ENCODE assay signal across 8 cellular contexts in the genomic region with DNA sequence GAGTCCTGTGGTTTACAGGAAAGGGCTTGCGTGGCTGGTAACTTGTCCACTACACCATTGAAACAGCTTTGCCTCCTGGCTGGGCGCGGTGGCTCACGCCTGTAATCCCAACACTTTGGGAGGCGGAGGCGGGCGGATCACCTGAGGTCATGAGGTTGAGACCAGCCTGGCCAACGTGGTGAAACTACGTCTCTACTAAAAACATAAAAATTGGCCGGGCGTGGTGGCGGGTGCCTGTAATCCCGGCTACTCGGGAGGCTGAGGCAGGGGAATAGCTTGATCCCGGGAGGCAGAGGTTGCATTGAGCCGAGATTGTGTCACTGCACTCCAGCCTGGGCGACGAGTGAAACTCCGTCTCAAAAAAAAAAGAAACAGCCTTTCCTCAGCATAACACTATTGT. TPM values are rescaled to one million over a fixed set of nuclear protein-coding genes. Genes with fewer than 3 reads are reported as not detected.
DNase-seq lines count a peak whose midpoint lies in the region; ATAC-seq, FAIRE-seq and TF ChIP-seq lines count a peak whose summit lies in the region.
"Not testable (repeated sequence)": the region's sequence is repeated elsewhere in the genome, so short reads cannot be mapped to it uniquely, and the experiment has no call there.

No MANE protein-coding gene starts in this region.

- peaks cover under 1 to 52% (median 16%) of the 10 kb centered on the region in 3 donors for H3K36me3 Mint-ChIP-seq in CD8-positive, alpha-beta memory T cell
- H3K36me3 Mint-ChIP-seq in activated CD4-positive, alpha-beta T cell treated with anti-CD3 and anti-CD28 coated beads, Interleukin-2, amount 10 ng/mL, durations not matched to agents 24 days and 14 days (ENCODE audit: low read depth) = peaks cover 42% of the 10 kb centered on the region
- peaks cover 42% of the 10 kb centered on the region for H3K36me3 Mint-ChIP-seq in activated naive CD8-positive, alpha-beta T cell treated with anti-CD3 and anti-CD28 coated beads, Interleukin-2, amount 50 U/mL, for 24 hours (ENCODE audit: low read depth)

- H4K20me1 ChIP-seq in MM.1S (ENCODE audit: insufficient read depth, low read length); H1 (replicated peaks in 1 of 2; ENCODE audit: control insufficient read depth in 1 of 2, insufficient read depth in 2 of 2, low read length in 2 of 2): not testable (repeated sequence)
- H4K20me1 ChIP-seq in HepG2 (ENCODE audit: insufficient read depth, low read length) = peaks cover 11% of the 10 kb centered on the region

- TF ChIP-seq RAD21 in H1 (IDR thresholded peaks at IDR 0.05 in 1 of 2, conservative IDR thresholded peaks at IDR 0.05 in 1 of 2; ENCODE audit: low read depth in 2 of 2, low read length in 2 of 2); HepG2 (CRISPR knock-in tag; IDR thresholded peaks at IDR 0.05): not testable (repeated sequence)

- H2BK20ac ChIP-seq in H1 (ENCODE audit: low read length) = not testable (repeated sequence)

- H3K4me3 Mint-ChIP-seq in CD8-positive, alpha-beta memory T cell = peak overlapping the region in 3 of 7 donors; percentile 19 to 69 (median 49)
- peak overlapping the region; percentile 96 for H3K4me3 Mint-ChIP-seq in activated CD4-positive, alpha-beta T cell treated with anti-CD3 and anti-CD28 coated beads, Interleukin-2, amount 10 ng/mL, durations not matched to agents 24 days and 14 days
- H3K4me3 Mint-ChIP-seq in activated naive CD8-positive, alpha-beta T cell treated with anti-CD3 and anti-CD28 coated beads, Interleukin-2, amount 50 U/mL, for 24 hours = peak overlapping the region; percentile 89

- intact Hi-C loops in activated CD4-positive, alpha-beta T cell treated with anti-CD3 and anti-CD28 coated beads, Interleukin-2, amount 10 ng/mL, durations not matched to agents 24 days and 14 days (cut with micrococcal nuclease) = loop anchor here (5.0 to 10.0 kb wide), 2 partner anchors 207 to 224 kb away; partner anchors contain the start of gene RUBCN
- intact Hi-C loops in HepG2 (cut with micrococcal nuclease; ENCODE audit: unreplicated experiment); psoas muscle (cut with DNase I); transverse colon (cut with DNase I; ENCODE audit: low total_unique reads): not testable (repeated sequence)

- DNase-seq in CD8-positive, alpha-beta memory T cell; MM.1S; activated CD4-positive, alpha-beta T cell treated with anti-CD3 and anti-CD28 coated beads, Interleukin-2, amount 10 ng/mL, durations not matched to agents 24 days and 14 days; activated naive CD8-positive, alpha-beta T cell treated with anti-CD3 and anti-CD28 coated beads, Interleukin-2, amount 50 U/mL, for 24 hours; H1 (ENCODE audit: low read depth in 1 of 2, low spot score in 2 of 2); HepG2 (ENCODE audit: low spot score); psoas muscle; transverse colon: not testable (repeated sequence)

- H3K9me2 ChIP-seq in MM.1S (replicated peaks; ENCODE audit: insufficient read depth, low read length) = not testable (repeated sequence)

- not testable (repeated sequence) for H3K9me3 ChIP-seq in CD8-positive, alpha-beta memory T cell (ENCODE audit: low read length); MM.1S (replicated peaks; ENCODE audit: insufficient read depth, low read length); H1 (ENCODE audit: insufficient read depth in 2 of 2, low read depth in 1 of 2, low read length in 1 of 2); HepG2 (ENCODE audit: low read length); psoas muscle; transverse colon

- not testable (repeated sequence) for H3K14ac ChIP-seq in H1 (ENCODE audit: insufficient read length)

- TF ChIP-seq CTCF in MM.1S (IDR thresholded peaks at IDR 0.05; ENCODE audit: low read length); H1 (IDR thresholded peaks at IDR 0.05; ENCODE audit: control extremely low read depth in 1 of 3, insufficient read depth in 1 of 3, low read depth in 1 of 3, low read length in 3 of 3); HepG2 (CRISPR knock-in tag; IDR thresholded peaks at IDR 0.05); psoas muscle (IDR thresholded peaks at IDR 0.05); transverse colon (IDR thresholded peaks at IDR 0.05): not testable (repeated sequence)

- H3K56ac ChIP-seq in H1 (replicated peaks; ENCODE audit: insufficient read length, low read depth, low read length) = not testable (repeated sequence)

- not testable (repeated sequence) for H3K79me1 ChIP-seq in H1 (ENCODE audit: low read depth, low read length)

- not testable (repeated sequence) for H2BK15ac ChIP-seq in H1 (ENCODE audit: low read length)

- H2BK12ac ChIP-seq in H1 (ENCODE audit: low read depth, low read length) = not testable (repeated sequence)

- not testable (repeated sequence) for H3K23ac ChIP-seq in H1 (ENCODE audit: insufficient read length)

- H3K27me3 ChIP-seq in CD8-positive, alpha-beta memory T cell (ENCODE audit: insufficient read depth, low read length, poor library complexity, severe bottlenecking); MM.1S (replicated peaks; ENCODE audit: insufficient read depth, low read length); H1 (replicated peaks in 1 of 4; ENCODE audit: control insufficient read depth in 3 of 4, extremely low read depth in 1 of 4, insufficient read depth in 3 of 4, low read length in 3 of 4); HepG2 (ENCODE audit: control insufficient read depth in 1 of 2, insufficient read depth in 2 of 2, low read length in 2 of 2); psoas muscle (ENCODE audit: insufficient read depth in 3 of 3, low read length in 2 of 3); transverse colon: not testable (repeated sequence)

- peaks cover 55% of the 10 kb centered on the region for H3F3A ChIP-seq in MM.1S (ENCODE audit: insufficient read depth, low read length)

- H3K79me2 ChIP-seq in MM.1S (ENCODE audit: low read length) = peaks cover 12% of the 10 kb centered on the region
- H3K79me2 ChIP-seq in H1 (ENCODE audit: control insufficient read depth in 1 of 2, insufficient read depth in 2 of 2, low read length in 2 of 2); HepG2 (ENCODE audit: insufficient read depth, low read length): not testable (repeated sequence)

- not testable (repeated sequence) for H3K9ac ChIP-seq in MM.1S (ENCODE audit: low read length); H1 (replicated peaks in 1 of 4; ENCODE audit: extremely low read depth in 1 of 4, low read depth in 3 of 4, low read length in 3 of 4); HepG2 (ENCODE audit: insufficient read depth, low read depth, low read length)

- H3K18ac ChIP-seq in H1 (ENCODE audit: extremely low read depth, low read length) = not testable (repeated sequence)

- WGBS in H1 (ENCODE audit: extremely low coverage in 1 of 2, insufficient coverage in 1 of 2, insufficient read length in 1 of 2, insufficient replicate concordance in 2 of 2, low coverage in 1 of 2, low lambda C conversion rate in 2 of 2, missing lambda C conversion rate in 1 of 2), 2 experiments = 93% methylated on average over 19 of the region's 19 CpGs; no CpG with 5 or more reads in 1 of the 2 experiments
- WGBS in HepG2 (ENCODE audit: low lambda C conversion rate) = 95% methylated on average over 19 of the region's 19 CpGs
- WGBS in psoas muscle, 3 donors = 89 to 92% (median 90%) methylated on average over 19 of the region's 19 CpGs
- 94% methylated on average over 19 of the region's 19 CpGs; no CpG with 5 or more reads in 1 of the 2 donors for WGBS in transverse colon (ENCODE audit: low coverage in 1 of 2), 2 donors

- not testable (repeated sequence) for H2AK5ac ChIP-seq in H1 (ENCODE audit: low read depth, low read length)

- H3K27ac Mint-ChIP-seq in CD8-positive, alpha-beta memory T cell = peak overlapping the region in 5 of 8 donors; percentile 51 to 94 (median 91)
- peak overlapping the region; percentile 79 for H3K27ac Mint-ChIP-seq in activated CD4-positive, alpha-beta T cell treated with anti-CD3 and anti-CD28 coated beads, Interleukin-2, amount 10 ng/mL, durations not matched to agents 24 days and 14 days
- peak overlapping the region; percentile 43 for H3K27ac Mint-ChIP-seq in activated naive CD8-positive, alpha-beta T cell treated with anti-CD3 and anti-CD28 coated beads, Interleukin-2, amount 50 U/mL, for 24 hours

- CTCF ChIA-PET in CD8-positive, alpha-beta memory T cell (lab: Charles Lee); HepG2 (lab: Yijun Ruan, JAX; ENCODE audit: low intra/inter-chr PET ratio, low total read pairs): not testable (repeated sequence)
- CTCF ChIA-PET in H1 (lab: Charles Lee; ENCODE audit: partially characterized antibody) = interaction anchor here (0.6 to 1.2 kb wide), 3 partner anchors 8 to 97 kb away, joined by 3 to 6 read pairs (median 4); no protein-coding TSS in a partner anchor

- H3K9me3 Mint-ChIP-seq in CD8-positive, alpha-beta memory T cell; activated CD4-positive, alpha-beta T cell treated with anti-CD3 and anti-CD28 coated beads, Interleukin-2, amount 10 ng/mL, durations not matched to agents 24 days and 14 days; activated naive CD8-positive, alpha-beta T cell treated with anti-CD3 and anti-CD28 coated beads, Interleukin-2, amount 50 U/mL, for 24 hours: not testable (repeated sequence)

- H2AFZ ChIP-seq in MM.1S (ENCODE audit: low read length); H1 (ENCODE audit: low read length); HepG2 (ENCODE audit: low read length): not testable (repeated sequence)

- not testable (repeated sequence) for H4K91ac ChIP-seq in H1 (replicated peaks; ENCODE audit: insufficient read length, low read length)

- H3K4me2 ChIP-seq in MM.1S (ENCODE audit: low read depth, low read length) (peak overlapping the region; percentile 83; the same call in 1 of the 2 replicates), H1 (ENCODE audit: insufficient read depth in 1 of 2, low read depth in 2 of 2, low read length in 2 of 2) (peak overlapping the region; percentile 98 to 100; a peak in 2 of 4 replicates), HepG2 (ENCODE audit: low read depth, low read length) (peak overlapping the region; percentile 91)

- H4K8ac ChIP-seq in H1 (ENCODE audit: extremely low read depth, insufficient read depth, low read length) = not testable (repeated sequence)

- not testable (repeated sequence) for ATAC-seq in activated naive CD8-positive, alpha-beta T cell treated with anti-CD3 and anti-CD28 coated beads, Interleukin-2, amount 50 U/mL, for 24 hours; HepG2; psoas muscle

- not testable (repeated sequence) for H3K4ac ChIP-seq in H1 (replicated peaks; ENCODE audit: insufficient read length, low read depth, low read length)

- TF ChIP-seq EP300 in H1 (IDR thresholded peaks at IDR 0.05; ENCODE audit: borderline replicate concordance in 1 of 2, low read depth in 2 of 2, low read length in 2 of 2); HepG2 (IDR thresholded peaks at IDR 0.05; ENCODE audit: low read depth in 2 of 2, low read length in 2 of 2); HepG2 (CRISPR knock-in tag; IDR thresholded peaks at IDR 0.05; ENCODE audit: borderline replicate concordance); transverse colon (IDR thresholded peaks at IDR 0.05; ENCODE audit: low read depth): not testable (repeated sequence)

- not testable (repeated sequence) for BruUV-seq in HepG2 (replicated peaks; lab: Mats Ljungman, UMichigan)

- in situ Hi-C loops in HepG2 (cut with HindIII; ENCODE audit: extremely low pct_ligation_motif_present, low pct_unique_long_range_greater_than_20kb); transverse colon (cut with MboI; ENCODE audit: low pct_ligation_motif_present in 1 of 4, low pct_unique_long_range_greater_than_20kb in 1 of 4, low sequenced_read_pairs in 3 of 4): not testable (repeated sequence)

- H3K23me2 ChIP-seq in H1 (ENCODE audit: low read depth, low read length) = not testable (repeated sequence)

- peaks cover 29% of the 10 kb centered on the region for H3K36me3 ChIP-seq in CD8-positive, alpha-beta memory T cell (ENCODE audit: insufficient read depth, low read length)
- peaks cover 20% of the 10 kb centered on the region for H3K36me3 ChIP-seq in MM.1S (replicated peaks; ENCODE audit: insufficient read depth, low read length)
- peaks cover 14 to 28% (median 23%) of the 10 kb centered on the region in 4 experiments for H3K36me3 ChIP-seq in H1 (ENCODE audit: control insufficient read depth in 2 of 4, insufficient read depth in 4 of 4, low read length in 3 of 4)
- H3K36me3 ChIP-seq in HepG2 (replicated peaks in 1 of 2; ENCODE audit: control insufficient read depth in 1 of 2, insufficient read depth in 2 of 2, low read length in 2 of 2) = peaks cover 5 to 28% of the 10 kb centered on the region in 2 experiments
- H3K36me3 ChIP-seq in psoas muscle (ENCODE audit: insufficient read depth in 1 of 2, low read depth in 1 of 2) = peaks cover 7 to 34% of the 10 kb centered on the region in 2 donors
- peaks cover 0 to 24% (median 11%) of the 10 kb centered on the region in 4 donors for H3K36me3 ChIP-seq in transverse colon

- TF ChIP-seq POLR2A in H1 (IDR thresholded peaks at IDR 0.05; ENCODE audit: control extremely low read depth in 1 of 2, low read depth in 2 of 2, low read length in 2 of 2); HepG2 (IDR thresholded peaks at IDR 0.05; ENCODE audit: insufficient read depth in 1 of 2, low read depth in 2 of 2, low read length in 2 of 2); transverse colon (IDR thresholded peaks at IDR 0.05): not testable (repeated sequence)

- H3K27ac ChIP-seq in CD8-positive, alpha-beta memory T cell (ENCODE audit: low read depth, low read length) = peak overlapping the region; percentile 74
- not testable (repeated sequence) for H3K27ac ChIP-seq in MM.1S (ENCODE audit: low read length); H1 (ENCODE audit: low read depth, low read length); HepG2 (ENCODE audit: extremely low read length, insufficient read depth, low read length)
- H3K27ac ChIP-seq in psoas muscle (peak overlapping the region; percentile 81), transverse colon (peak overlapping the region; percentile 79 to 88 (median 84))

- H2BK120ac ChIP-seq in H1 (replicated peaks; ENCODE audit: low read depth, low read length) = not testable (repeated sequence)

- H4K5ac ChIP-seq in H1 (ENCODE audit: insufficient read length, low read depth, low read length) = not testable (repeated sequence)

- FAIRE-seq in H1 (lab: Jason Lieb, UNC); HepG2 (lab: Jason Lieb, UNC): not testable (repeated sequence)

- H2BK5ac ChIP-seq in H1 (ENCODE audit: low read depth, low read length) = not testable (repeated sequence)

- peak overlapping the region; percentile 0 for H3K4me3 ChIP-seq in CD8-positive, alpha-beta memory T cell (ENCODE audit: low read length)
- H3K4me3 ChIP-seq in MM.1S (ENCODE audit: low read length); HepG2 (replicated peaks in 1 of 3; ENCODE audit: insufficient read depth in 1 of 3, low read depth in 2 of 3, low read length in 3 of 3); transverse colon: not testable (repeated sequence)
- peak overlapping the region in 1 of 4 experiments; percentile 79; a peak in 1 of 8 replicates for H3K4me3 ChIP-seq in H1 (ENCODE audit: extremely low read depth in 1 of 4, insufficient read depth in 2 of 4, low read depth in 3 of 4, low read length in 4 of 4)
- peak overlapping the region; percentile 84 for H3K4me3 ChIP-seq in psoas muscle

- peaks cover 55 to 75% (median 68%) of the 10 kb centered on the region in 3 donors for H3K4me1 Mint-ChIP-seq in CD8-positive, alpha-beta memory T cell
- H3K4me1 Mint-ChIP-seq in activated CD4-positive, alpha-beta T cell treated with anti-CD3 and anti-CD28 coated beads, Interleukin-2, amount 10 ng/mL, durations not matched to agents 24 days and 14 days = peaks cover 45% of the 10 kb centered on the region
- H3K4me1 Mint-ChIP-seq in activated naive CD8-positive, alpha-beta T cell treated with anti-CD3 and anti-CD28 coated beads, Interleukin-2, amount 50 U/mL, for 24 hours = peaks cover 68% of the 10 kb centered on the region

- POLR2A ChIA-PET in CD8-positive, alpha-beta memory T cell (lab: Charles Lee) = interaction anchor here (0.7 to 1.8 kb wide), 3 partner anchors 8 to 16 kb away, joined by 3 to 13 read pairs (median 4); partner anchors contain the start of gene RPL35A
- POLR2A ChIA-PET in H1 (lab: Charles Lee; ENCODE audit: partially characterized antibody) = interaction anchor here (0.7 to 7.6 kb wide), 6 partner anchors 8 to 168 kb away, joined by 3 to 69 read pairs (median 4); partner anchors contain the start of genes LRCH3 and RPL35A
- POLR2A ChIA-PET in HepG2 (lab: Yijun Ruan, JAX) = interaction anchor here (1.5 kb wide), 1 partner anchor 9 kb away, joined by 7 read pairs; the partner anchor contains the start of gene RPL35A

- H3K27me3 Mint-ChIP-seq in CD8-positive, alpha-beta memory T cell; activated CD4-positive, alpha-beta T cell treated with anti-CD3 and anti-CD28 coated beads, Interleukin-2, amount 10 ng/mL, durations not matched to agents 24 days and 14 days; activated naive CD8-positive, alpha-beta T cell treated with anti-CD3 and anti-CD28 coated beads, Interleukin-2, amount 50 U/mL, for 24 hours: not testable (repeated sequence)

- H3K4me1 ChIP-seq in CD8-positive, alpha-beta memory T cell (ENCODE audit: insufficient read depth, low read length) = peaks cover 41% of the 10 kb centered on the region
- H3K4me1 ChIP-seq in MM.1S (ENCODE audit: low read length) = peaks cover 16% of the 10 kb centered on the region
- H3K4me1 ChIP-seq in H1 (replicated peaks in 1 of 4; ENCODE audit: control insufficient read depth in 3 of 4, insufficient read depth in 4 of 4, low read length in 3 of 4) = not testable (repeated sequence)
- peaks cover 57% of the 10 kb centered on the region for H3K4me1 ChIP-seq in HepG2 (ENCODE audit: insufficient read depth, low read length)
- H3K4me1 ChIP-seq in psoas muscle = peaks cover 19% of the 10 kb centered on the region
- peaks cover 6 to 30% (median 18%) of the 10 kb centered on the region in 4 donors for H3K4me1 ChIP-seq in transverse colon

RNA-seq across cellular contexts. Expression of gene LMLN, which starts 1.2 kb away (rescaled TPM):
- total RNA-seq in CD8-positive, alpha-beta memory T cell = 1 to 10 TPM; 7.3 to 7.4 TPM
- 2.4 TPM for polyA plus RNA-seq in CD8-positive, alpha-beta memory T cell
- 5.5 and 5.9 TPM in 2 replicates for total RNA-seq in activated CD4-positive, alpha-beta T cell treated with anti-CD3 and anti-CD28 coated beads, Interleukin-2, amount 10 ng/mL, durations not matched to agents 24 days and 14 days
- total RNA-seq in H1 (2021; fragmentation: NEBNext Ultra II Directional; extraction: Animal tissue kit (Norgen Biotek cat#: 25700)) = 4.7 and 5.0 TPM in 2 replicates
- polyA plus RNA-seq in H1 (2011; rRNA removed) (3.0 and 3.9 TPM in 2 replicates), HepG2 (2011; rRNA removed) (1.6 and 1.8 TPM in 2 replicates), psoas muscle (1 to 10 TPM; 1.5 to 8.3 (median 2.6) TPM)
- polyA plus RNA-seq in H1 (2011; cell fraction: cytosol; rRNA removed) = 3.7 TPM
- polyA plus RNA-seq in H1 (2011; cell fraction: nucleus; rRNA removed) = 5.5 TPM
- polyA plus RNA-seq in H1 (2012, experiment 1 of 2) = 2.5 to 4.5 TPM (median 2.7 TPM) in 4 replicates
- 0.14 TPM for polyA plus RNA-seq in H1 (2012, experiment 2 of 2)
- polyA plus RNA-seq in H1 (2013, experiment 1 of 2) = 4.5 TPM
- polyA plus RNA-seq in H1 (2013, experiment 2 of 2) = 4.3 TPM
- 4.9 and 8.3 TPM in 2 replicates for polyA minus RNA-seq in H1 (2011; rRNA and poly(A)+ RNA removed)
- 3.2 TPM for polyA minus RNA-seq in H1 (2011; cell fraction: cytosol; rRNA and poly(A)+ RNA removed)
- 11.7 TPM for polyA minus RNA-seq in H1 (2011; cell fraction: nucleus; rRNA and poly(A)+ RNA removed)
- total RNA-seq in HepG2 (2016; rRNA removed; fragmentation: Illumina TruSeq; extraction: Trizol) (1.1 and 1.2 TPM in 2 replicates), psoas muscle (1 to 10 TPM; 2.9 to 7.5 (median 5.0) TPM), transverse colon (10 to 100 TPM in 1 of 4 donors, 1 to 10 TPM in 2, under 1 TPM in 1; 1.00 to 11.2 (median 6.4) TPM)
- 1.1 and 1.4 TPM in 2 replicates for total RNA-seq in HepG2 (2016; cell fraction: cytosol; rRNA removed; fragmentation: Illumina TruSeq; extraction: Trizol; ENCODE audit: low read depth)
- total RNA-seq in HepG2 (2016; cell fraction: insoluble cytoplasmic fraction; rRNA removed; fragmentation: Illumina TruSeq; extraction: Trizol) = 1.4 and 1.7 TPM in 2 replicates
- 0.76 and 1.5 TPM in 2 replicates for total RNA-seq in HepG2 (2016; cell fraction: membrane; rRNA removed; fragmentation: Illumina TruSeq; extraction: Trizol)
- total RNA-seq in HepG2 (2016; cell fraction: nucleus; rRNA removed; fragmentation: Illumina TruSeq; extraction: Trizol) = 2.3 and 3.3 TPM in 2 replicates
- 1.2 TPM in 2 replicates for polyA plus RNA-seq in HepG2 (2011; cell fraction: cytosol; rRNA removed)
- 1.4 and 1.7 TPM in 2 replicates for polyA plus RNA-seq in HepG2 (2011; cell fraction: nucleus; rRNA removed)
- 0.71 and 1.1 TPM in 2 replicates for polyA plus RNA-seq in HepG2 (2012)
- polyA plus RNA-seq in HepG2 (2016; cell fraction: cytosol; fragmentation: Illumina TruSeq; extraction: Trizol; ENCODE audit: low read depth) = 0.15 TPM in 1 of 2 replicates, not detected in the other
- polyA plus RNA-seq in HepG2 (2016; cell fraction: insoluble cytoplasmic fraction; fragmentation: Illumina TruSeq; extraction: Trizol; ENCODE audit: low read depth) = 0.75 and 0.84 TPM in 2 replicates
- 0.14 and 0.26 TPM in 2 replicates for polyA plus RNA-seq in HepG2 (2016; cell fraction: membrane; fragmentation: Illumina TruSeq; extraction: Trizol; ENCODE audit: low read depth)
- 1.8 and 2.3 TPM in 2 replicates for polyA plus RNA-seq in HepG2 (2016; cell fraction: nucleus; fragmentation: Illumina TruSeq; extraction: Trizol; ENCODE audit: insufficient read depth, low read depth)
- 5.8 and 6.4 TPM in 2 replicates for polyA minus RNA-seq in HepG2 (2011; rRNA and poly(A)+ RNA removed; ENCODE audit: low replicate concordance)
- polyA minus RNA-seq in HepG2 (2011; cell fraction: cytosol; rRNA and poly(A)+ RNA removed) = 1.8 and 2.3 TPM in 2 replicates
- polyA minus RNA-seq in HepG2 (2011; cell fraction: nucleus; rRNA and poly(A)+ RNA removed) = 4.4 and 5.5 TPM in 2 replicates

RNA-seq across cellular contexts. Expression of gene RPL35A, which starts 8.9 kb away (rescaled TPM):
- total RNA-seq in CD8-positive, alpha-beta memory T cell = 1,000 to 10,000 TPM; 1,301 to 1,320 TPM
- polyA plus RNA-seq in CD8-positive, alpha-beta memory T cell = 1,628 TPM
- total RNA-seq in activated CD4-positive, alpha-beta T cell treated with anti-CD3 and anti-CD28 coated beads, Interleukin-2, amount 10 ng/mL, durations not matched to agents 24 days and 14 days = 1,350 and 1,372 TPM in 2 replicates
- total RNA-seq in H1 (2021; fragmentation: NEBNext Ultra II Directional; extraction: Animal tissue kit (Norgen Biotek cat#: 25700)) = 1,393 and 1,439 TPM in 2 replicates
- 377 and 695 TPM in 2 replicates for polyA plus RNA-seq in H1 (2011; rRNA removed)
- polyA plus RNA-seq in H1 (2011; cell fraction: cytosol; rRNA removed) = 851 TPM
- 253 TPM for polyA plus RNA-seq in H1 (2011; cell fraction: nucleus; rRNA removed)
- 2,271 to 3,969 TPM (median 2,398 TPM) in 4 replicates for polyA plus RNA-seq in H1 (2012, experiment 1 of 2)
- polyA plus RNA-seq in H1 (2012, experiment 2 of 2) = 6,337 TPM
- 3,875 TPM for polyA plus RNA-seq in H1 (2013, experiment 1 of 2)
- polyA plus RNA-seq in H1 (2013, experiment 2 of 2) = 3,762 TPM
- 145 and 208 TPM in 2 replicates for polyA minus RNA-seq in H1 (2011; rRNA and poly(A)+ RNA removed)
- 204 TPM for polyA minus RNA-seq in H1 (2011; cell fraction: cytosol; rRNA and poly(A)+ RNA removed)
- polyA minus RNA-seq in H1 (2011; cell fraction: nucleus; rRNA and poly(A)+ RNA removed) = 176 TPM
- total RNA-seq in HepG2 (2016; rRNA removed; fragmentation: Illumina TruSeq; extraction: Trizol) = 1,582 and 1,828 TPM in 2 replicates
- total RNA-seq in HepG2 (2016; cell fraction: cytosol; rRNA removed; fragmentation: Illumina TruSeq; extraction: Trizol; ENCODE audit: low read depth) = 1,696 and 1,837 TPM in 2 replicates
- total RNA-seq in HepG2 (2016; cell fraction: insoluble cytoplasmic fraction; rRNA removed; fragmentation: Illumina TruSeq; extraction: Trizol) = 1,614 and 1,854 TPM in 2 replicates
- total RNA-seq in HepG2 (2016; cell fraction: membrane; rRNA removed; fragmentation: Illumina TruSeq; extraction: Trizol) = 2,885 and 2,896 TPM in 2 replicates
- total RNA-seq in HepG2 (2016; cell fraction: nucleus; rRNA removed; fragmentation: Illumina TruSeq; extraction: Trizol) = 536 and 570 TPM in 2 replicates
- polyA plus RNA-seq in HepG2 (2011; rRNA removed) = 821 and 1,001 TPM in 2 replicates
- polyA plus RNA-seq in HepG2 (2011; cell fraction: cytosol; rRNA removed) = 439 and 690 TPM in 2 replicates
- 155 and 199 TPM in 2 replicates for polyA plus RNA-seq in HepG2 (2011; cell fraction: nucleus; rRNA removed)
- 2,415 and 2,431 TPM in 2 replicates for polyA plus RNA-seq in HepG2 (2012)
- 1,871 and 1,975 TPM in 2 replicates for polyA plus RNA-seq in HepG2 (2016; cell fraction: cytosol; fragmentation: Illumina TruSeq; extraction: Trizol; ENCODE audit: low read depth)
- polyA plus RNA-seq in HepG2 (2016; cell fraction: insoluble cytoplasmic fraction; fragmentation: Illumina TruSeq; extraction: Trizol; ENCODE audit: low read depth) = 1,486 and 1,548 TPM in 2 replicates
- 2,231 and 2,379 TPM in 2 replicates for polyA plus RNA-seq in HepG2 (2016; cell fraction: membrane; fragmentation: Illumina TruSeq; extraction: Trizol; ENCODE audit: low read depth)
- 898 and 917 TPM in 2 replicates for polyA plus RNA-seq in HepG2 (2016; cell fraction: nucleus; fragmentation: Illumina TruSeq; extraction: Trizol; ENCODE audit: insufficient read depth, low read depth)
- polyA minus RNA-seq in HepG2 (2011; rRNA and poly(A)+ RNA removed; ENCODE audit: low replicate concordance) = 39.0 and 111 TPM in 2 replicates
- 190 and 222 TPM in 2 replicates for polyA minus RNA-seq in HepG2 (2011; cell fraction: cytosol; rRNA and poly(A)+ RNA removed)
- 95.4 and 108 TPM in 2 replicates for polyA minus RNA-seq in HepG2 (2011; cell fraction: nucleus; rRNA and poly(A)+ RNA removed)
- total RNA-seq in psoas muscle = 100 to 1,000 TPM; 467 to 703 (median 581) TPM
- 1,000 to 10,000 TPM in 1 of 3 donors, 100 to 1,000 TPM in 2; 935 to 1,294 (median 965) TPM for polyA plus RNA-seq in psoas muscle
- total RNA-seq in transverse colon = 100 to 1,000 TPM; 287 to 381 (median 347) TPM
